11 cellular contexts compared by ENCODE assay signal in the genomic region with DNA sequence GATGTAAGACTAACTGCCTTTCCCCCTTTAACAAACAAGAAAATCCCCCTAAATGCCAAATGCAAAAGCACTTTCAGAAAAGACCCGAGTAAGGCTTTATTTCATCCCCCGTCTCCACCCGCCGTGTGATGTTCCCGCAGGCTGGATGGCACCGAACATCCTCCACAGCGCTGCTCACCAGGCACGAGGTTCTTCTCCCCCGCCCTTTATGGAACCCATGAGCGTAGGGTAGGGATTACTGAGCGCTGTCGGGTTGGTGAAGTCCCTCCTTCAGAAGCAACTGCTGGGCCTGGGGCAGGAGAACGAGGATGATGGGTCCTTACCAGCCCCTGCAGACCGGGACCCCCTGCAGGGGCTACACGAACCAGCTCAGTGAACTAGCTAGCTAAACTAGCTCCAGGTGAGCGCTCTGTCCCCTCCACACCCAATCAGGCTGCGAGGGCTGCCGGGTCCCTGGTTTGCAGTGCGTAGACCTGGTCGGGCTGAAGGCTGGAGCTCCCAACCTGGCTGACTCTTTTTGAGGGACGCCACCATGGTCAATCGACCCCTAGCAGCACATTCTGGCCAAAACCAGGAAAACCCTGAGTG.
DNase-seq lines count a peak whose midpoint lies in the region; FAIRE-seq and TF ChIP-seq lines count a peak whose summit lies in the region.
"Had no signal": no experiment of that assay in that cellular context is flagged by ENCODE, and none has a peak within 500 bp of the region (broad histone marks: within the 10 kb centered on the region; RNA-seq: fewer than 3 reads in every experiment).

No MANE protein-coding gene starts in this region.

- CTCF ChIA-PET in MCF 10A (lab: Yijun Ruan, JAX) = interaction anchor here (0.6 to 7.4 kb wide), 12 partner anchors 15 to 190 kb away, joined by 3 to 57 read pairs (median 4); no protein-coding TSS in a partner anchor

- H3K36me3 Mint-ChIP-seq in activated naive CD4-positive, alpha-beta T cell treated with anti-CD3 and anti-CD28 coated beads, Interleukin-2, amount 50 U/mL, for 24 hours = no peaks in the 10 kb centered on the region
- H3K36me3 Mint-ChIP-seq in MCF 10A (ENCODE audit: insufficient read depth, unreplicated experiment) = no peaks in the 10 kb centered on the region

- H3K9me3 Mint-ChIP-seq in activated naive CD4-positive, alpha-beta T cell treated with anti-CD3 and anti-CD28 coated beads, Interleukin-2, amount 50 U/mL, for 24 hours = no peaks in the 10 kb centered on the region
- H3K9me3 Mint-ChIP-seq in MCF 10A (ENCODE audit: unreplicated experiment) = no peaks in the 10 kb centered on the region

- no peak for DNase-seq in activated naive CD4-positive, alpha-beta T cell (lab: John Stamatoyannopoulos, UW)
- DNase-seq in MCF 10A (ENCODE audit: unreplicated experiment) (no peak), SW480 (ENCODE audit: low spot score) (no peak), AML-193 (lab: John Stamatoyannopoulos, UW) (no peak), frontal cortex (ENCODE audit: low spot score in 2 of 2) (no peak)
- DNase-seq: amniotic stem cell, foreskin fibroblast had no signal

- no peaks in the 10 kb centered on the region for H3K27me3 Mint-ChIP-seq in activated naive CD4-positive, alpha-beta T cell treated with anti-CD3 and anti-CD28 coated beads, Interleukin-2, amount 50 U/mL, for 24 hours
- H3K27me3 Mint-ChIP-seq in MCF 10A (ENCODE audit: insufficient read depth, unreplicated experiment) = no peaks in the 10 kb centered on the region

- H3K9ac ChIP-seq in muscle layer of colon (ENCODE audit: low read length) = no peak overlapping the region

- H3K27me3 ChIP-seq in muscle layer of colon (ENCODE audit: control insufficient read depth in 1 of 2, insufficient read depth in 2 of 2, low read length in 2 of 2) (no peaks in the 10 kb centered on the region), thymus (ENCODE audit: control insufficient read depth, insufficient read depth) (no peaks in the 10 kb centered on the region)

- POLR2A ChIA-PET in MCF 10A (lab: Yijun Ruan, JAX) = interaction anchor here (0.7 to 4.5 kb wide), 17 partner anchors 9 to 252 kb away, joined by 3 to 30 read pairs (median 6); no protein-coding TSS in a partner anchor

- 93% methylated on average over 22 of the region's 22 CpGs for WGBS in thymus

- no TSS peak for BruUV-seq in MCF 10A (replicated peaks; lab: Mats Ljungman, UMichigan)

- no peak overlapping the region for H3K4me3 ChIP-seq in muscle layer of colon (ENCODE audit: low read depth in 1 of 2, low read length in 2 of 2)
- no peak overlapping the region for H3K4me3 ChIP-seq in thymus (ENCODE audit: low read length)

- H3K4me1 Mint-ChIP-seq in activated naive CD4-positive, alpha-beta T cell treated with anti-CD3 and anti-CD28 coated beads, Interleukin-2, amount 50 U/mL, for 24 hours = peaks cover 81% of the 10 kb centered on the region
- peaks cover 51% of the 10 kb centered on the region for H3K4me1 Mint-ChIP-seq in MCF 10A (ENCODE audit: insufficient read depth, unreplicated experiment)

- H3K27ac ChIP-seq in muscle layer of colon (ENCODE audit: low read depth, low read length) (peak overlapping the region; percentile 90), thymus (ENCODE audit: low read depth) (peak overlapping the region; percentile 64)

- no peak for FAIRE-seq in frontal cortex (lab: Jason Lieb, UNC)
- FAIRE-seq: HTR-8/SVneo had no signal

- peak overlapping the region; percentile 26 for H3K4me3 Mint-ChIP-seq in activated naive CD4-positive, alpha-beta T cell treated with anti-CD3 and anti-CD28 coated beads, Interleukin-2, amount 50 U/mL, for 24 hours
- no peak overlapping the region for H3K4me3 Mint-ChIP-seq in MCF 10A (ENCODE audit: unreplicated experiment)

- H3K4me1 ChIP-seq in muscle layer of colon (ENCODE audit: insufficient read depth, low read length) = no peaks in the 10 kb centered on the region
- peaks cover 82% of the 10 kb centered on the region for H3K4me1 ChIP-seq in thymus (ENCODE audit: control insufficient read depth, insufficient read depth, low read length)

- H3K27ac Mint-ChIP-seq in activated naive CD4-positive, alpha-beta T cell treated with anti-CD3 and anti-CD28 coated beads, Interleukin-2, amount 50 U/mL, for 24 hours = peak overlapping the region; percentile 90
- H3K27ac Mint-ChIP-seq in MCF 10A (ENCODE audit: low read depth, unreplicated experiment) = peak overlapping the region; percentile 75

- TF ChIP-seq CTCF in MCF 10A (IDR thresholded peaks at IDR 0.05; ENCODE audit: unreplicated experiment) = no peak

- no peaks in the 10 kb centered on the region for H3K36me3 ChIP-seq in muscle layer of colon (ENCODE audit: insufficient read depth, low read length)
- H3K36me3 ChIP-seq in thymus (ENCODE audit: control insufficient read depth, insufficient read depth) = peaks cover 9% of the 10 kb centered on the region

- intact Hi-C loops in MCF 10A (cut with micrococcal nuclease) = loop anchor here (5.0 kb wide), 2 partner anchors 49 to 104 kb away; no protein-coding TSS in a partner anchor

- H3K9me3 ChIP-seq in muscle layer of colon (ENCODE audit: low read length) (no peaks in the 10 kb centered on the region), thymus (ENCODE audit: control insufficient read depth) (no peaks in the 10 kb centered on the region)
